ENCODE assay signal across 36 cellular contexts in the genomic region with DNA sequence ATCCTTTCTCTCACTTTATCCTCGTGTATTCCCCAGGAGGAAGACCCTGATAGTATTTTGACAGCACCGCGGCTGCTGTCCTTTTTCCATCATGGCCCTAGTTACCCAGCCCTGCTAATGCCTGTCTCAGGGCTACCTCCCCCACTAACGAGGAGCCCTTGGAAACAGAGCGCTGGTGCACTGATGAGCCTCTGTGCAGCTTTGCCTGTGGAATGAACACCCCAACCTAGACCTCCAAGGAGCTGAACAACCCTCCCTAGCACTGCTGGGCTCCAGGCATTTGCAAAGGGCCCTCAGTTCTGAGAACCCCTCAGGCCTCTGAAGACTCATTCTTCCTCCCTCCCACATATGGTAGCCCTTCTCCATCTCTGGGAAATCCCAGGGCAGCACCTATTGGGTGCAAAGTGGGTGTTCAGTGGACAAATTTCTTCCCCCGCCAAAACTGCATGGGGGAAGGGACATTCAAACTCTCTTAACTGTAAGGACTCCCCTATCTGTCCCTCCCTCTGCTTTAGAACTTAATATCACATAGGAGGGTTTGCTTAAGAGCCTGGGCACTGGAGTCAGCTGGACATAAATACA. TPM values are rescaled to one million over a fixed set of nuclear protein-coding genes. Genes with fewer than 3 reads are reported as not detected.
DNase-seq lines count a peak whose midpoint lies in the region; ATAC-seq, FAIRE-seq and TF ChIP-seq lines count a peak whose summit lies in the region.
"Had no signal": no experiment of that assay in that cellular context is flagged by ENCODE, and none has a peak within 500 bp of the region (broad histone marks: within the 10 kb centered on the region; RNA-seq: fewer than 3 reads in every experiment).

No MANE protein-coding gene starts in this region.

- POLR2A ChIA-PET in K562 (lab: Yijun Ruan, JAX): no interaction called here

- peaks cover 74% of the 10 kb centered on the region for H3K4me1 Mint-ChIP-seq in activated CD4-positive, alpha-beta T cell treated with anti-CD3 and anti-CD28 coated beads, Interleukin-2, amount 10 ng/mL, durations not matched to agents 24 days and 14 days
- no peaks in the 10 kb centered on the region for H3K4me1 Mint-ChIP-seq in osteocyte (ENCODE audit: unreplicated experiment)
- H3K4me1 Mint-ChIP-seq: WTC11 had no signal

- no peaks in the 10 kb centered on the region for H3K79me2 ChIP-seq in KMS-11 (ENCODE audit: insufficient read depth, low read depth)
- no peaks in the 10 kb centered on the region for H3K79me2 ChIP-seq in K562 (ENCODE audit: control insufficient read depth, insufficient read depth, low read length)
- H3K79me2 ChIP-seq: parathyroid adenoma had no signal

- H4K20me1 ChIP-seq in KMS-11 (ENCODE audit: insufficient read depth): no peaks in the 10 kb centered on the region
- no peaks in the 10 kb centered on the region for H4K20me1 ChIP-seq in K562 (replicated peaks; ENCODE audit: control insufficient read depth, insufficient read depth, low read length)

- no peaks in the 10 kb centered on the region for H3K36me3 Mint-ChIP-seq in activated CD4-positive, alpha-beta T cell treated with anti-CD3 and anti-CD28 coated beads, Interleukin-2, amount 10 ng/mL, durations not matched to agents 24 days and 14 days (ENCODE audit: low read depth)
- H3K36me3 Mint-ChIP-seq in osteocyte (ENCODE audit: unreplicated experiment): no peaks in the 10 kb centered on the region
- H3K36me3 Mint-ChIP-seq: activated naive CD4-positive, alpha-beta T cell treated with anti-CD3 and anti-CD28 coated beads, Interleukin-2, amount 50 U/mL, for 72 hours; immature natural killer cell; WTC11 had no signal

- WGBS in K562 (ENCODE audit: insufficient coverage, low coverage, missing lambda C conversion rate): 27% methylated on average over 6 of the region's 6 CpGs
- WGBS in heart right ventricle, 2 donors: 82 to 83% methylated on average over 6 of the region's 6 CpGs

- H3K27ac Mint-ChIP-seq in activated CD4-positive, alpha-beta T cell treated with anti-CD3 and anti-CD28 coated beads, Interleukin-2, amount 10 ng/mL, durations not matched to agents 24 days and 14 days: peak overlapping the region; percentile 84
- H3K27ac Mint-ChIP-seq in osteocyte (ENCODE audit: unreplicated experiment): no peak overlapping the region
- H3K27ac Mint-ChIP-seq: activated naive CD4-positive, alpha-beta T cell treated with anti-CD3 and anti-CD28 coated beads, Interleukin-2, amount 50 U/mL, for 72 hours; CD4-positive, alpha-beta T cell; immature natural killer cell; WTC11 had no signal

- H3K27ac ChIP-seq in KMS-11: peak overlapping the region; percentile 89
- peak overlapping the region; percentile 70; the same call in 2 of the 3 replicates for H3K27ac ChIP-seq in K562 (ENCODE audit: extremely low read depth, low read depth, low read length)
- no peak overlapping the region for H3K27ac ChIP-seq in heart right ventricle
- H3K27ac ChIP-seq: breast epithelium, epithelial cell of prostate, parathyroid adenoma, PC-9, thyroid gland, vagina had no signal

- H3K4me3 ChIP-seq in KMS-11 (IDR thresholded peaks at IDR 0.05; ENCODE audit: insufficient read depth, low read depth, low read length): no peak overlapping the region
- no peak overlapping the region for H3K4me3 ChIP-seq in K562
- no peak overlapping the region for H3K4me3 ChIP-seq in heart right ventricle
- H3K4me3 ChIP-seq: breast epithelium, PC-9, thyroid gland, vagina had no signal

- TF ChIP-seq RAD21 in K562 (CRISPR knock-in tag; conservative IDR thresholded peaks at IDR 0.05 in 1 of 2, IDR thresholded peaks at IDR 0.05 in 1 of 2): no peak

- H3K9me1 ChIP-seq in K562 (ENCODE audit: control insufficient read depth, insufficient read depth, low read length): no peaks in the 10 kb centered on the region

- H2AFZ ChIP-seq in KMS-11 (ENCODE audit: low read depth) (no peak overlapping the region; the same call in 1 of the 2 replicates), K562 (ENCODE audit: low read depth, low read length) (peak overlapping the region; percentile 80)
- H2AFZ ChIP-seq: parathyroid adenoma, PC-9 had no signal

- H3K4me1 ChIP-seq in KMS-11 (ENCODE audit: low read depth, poor library complexity, severe bottlenecking): peaks cover 98% of the 10 kb centered on the region
- H3K4me1 ChIP-seq in K562 (replicated peaks in 1 of 2; ENCODE audit: control insufficient read depth in 2 of 2, insufficient read depth in 2 of 2, low read length in 2 of 2): peaks cover 3 to 39% of the 10 kb centered on the region in 2 experiments; a peak in 2 of 5 replicates
- H3K4me1 ChIP-seq in heart right ventricle: peaks cover 0 to 25% (median 0%) of the 10 kb centered on the region in 9 donors
- H3K4me1 ChIP-seq: breast epithelium, parathyroid adenoma, thyroid gland, vagina had no signal

- no peak for FAIRE-seq in K562 (lab: Jason Lieb, UNC)
- FAIRE-seq: H1 had no signal

- H3K9ac ChIP-seq in KMS-11: peak overlapping the region; percentile 56; the same call in 1 of the 2 replicates
- H3K9ac ChIP-seq in K562 (ENCODE audit: insufficient read depth in 1 of 2, low read depth in 2 of 2, low read length in 2 of 2): no peak overlapping the region
- H3K9ac ChIP-seq: parathyroid adenoma had no signal

- no peak for TF ChIP-seq EP300 in K562 (IDR thresholded peaks at IDR 0.05; ENCODE audit: low read length)

- no TSS peak for BruUV-seq in K562 (replicated peaks; lab: Mats Ljungman, UMichigan)

- H3K36me3 ChIP-seq in KMS-11 (ENCODE audit: insufficient read depth) (no peaks in the 10 kb centered on the region), K562 (ENCODE audit: control insufficient read depth, insufficient read depth, low read length) (no peaks in the 10 kb centered on the region), heart right ventricle (no peaks in the 10 kb centered on the region)
- H3K36me3 ChIP-seq: breast epithelium, thyroid gland, vagina had no signal

- intact Hi-C loops in activated CD4-positive, alpha-beta T cell treated with anti-CD3 and anti-CD28 coated beads, Interleukin-2, amount 10 ng/mL, durations not matched to agents 24 days and 14 days (cut with micrococcal nuclease): loop anchor here (10.0 kb wide), 2 partner anchors 422 to 698 kb away; no protein-coding TSS in a partner anchor
- intact Hi-C loops in K562 (cut with micrococcal nuclease): no loop called here
- intact Hi-C loops in heart right ventricle (cut with DNase I): no loop called here

- H3K27me3 Mint-ChIP-seq in activated CD4-positive, alpha-beta T cell treated with anti-CD3 and anti-CD28 coated beads, Interleukin-2, amount 10 ng/mL, durations not matched to agents 24 days and 14 days: peaks cover 13% of the 10 kb centered on the region
- H3K27me3 Mint-ChIP-seq in osteocyte (ENCODE audit: unreplicated experiment): peaks cover 2% of the 10 kb centered on the region

- TF ChIP-seq CTCF in KMS-11 (conservative IDR thresholded peaks at IDR 0.05; ENCODE audit: low read depth, low read length): no peak
- TF ChIP-seq CTCF in K562 (IDR thresholded peaks at IDR 0.05 in 2 of 3, conservative IDR thresholded peaks at IDR 0.05 in 1 of 3; ENCODE audit: insufficient read depth in 2 of 3, low read depth in 1 of 3, low read length in 3 of 3): no peak
- no peak for TF ChIP-seq CTCF in osteocyte (IDR thresholded peaks at IDR 0.05)
- TF ChIP-seq CTCF in heart right ventricle (IDR thresholded peaks at IDR 0.05): no peak

- H3K27me3 ChIP-seq in KMS-11 (ENCODE audit: insufficient read depth, low read depth): no peaks in the 10 kb centered on the region
- H3K27me3 ChIP-seq in K562 (ENCODE audit: control insufficient read depth in 2 of 2, insufficient read depth in 2 of 2, low read length in 2 of 2): peaks cover 0 to 4% of the 10 kb centered on the region in 2 experiments; a peak in 1 of 5 replicates
- H3K27me3 ChIP-seq in heart right ventricle: peaks cover 0 to 32% (median 6%) of the 10 kb centered on the region in 7 donors
- H3K27me3 ChIP-seq: breast epithelium, thyroid gland, vagina had no signal

- no peak for TF ChIP-seq POLR2A in K562 (conservative IDR thresholded peaks at IDR 0.05)

- H3K9me3 ChIP-seq in K562 (replicated peaks; ENCODE audit: control insufficient read depth, insufficient read depth, low read depth, low read length): no peaks in the 10 kb centered on the region
- H3K9me3 ChIP-seq in heart right ventricle: no peaks in the 10 kb centered on the region
- H3K9me3 ChIP-seq: breast epithelium, thyroid gland, vagina had no signal

- ATAC-seq in K562 (no peak), heart right ventricle (no peak), GM21526 (IDR thresholded peaks at IDR 0.05; ENCODE audit: low FRiP score, unreplicated experiment) (no peak)
- ATAC-seq: activated naive CD4-positive, alpha-beta T cell treated with anti-CD3 and anti-CD28 coated beads, Interleukin-2, amount 50 U/mL, for 72 hours; left colon; Right ventricle myocardium inferior; SK-N-SH treated with all-trans-retinoic acid at 6 μM for 48 hours; WTC11 had no signal

- CTCF ChIA-PET in K562 (lab: Yijun Ruan, JAX; ENCODE audit: low intra/inter-chr PET ratio): no interaction called here

- H3K9me3 Mint-ChIP-seq in activated CD4-positive, alpha-beta T cell treated with anti-CD3 and anti-CD28 coated beads, Interleukin-2, amount 10 ng/mL, durations not matched to agents 24 days and 14 days: no peaks in the 10 kb centered on the region
- H3K9me3 Mint-ChIP-seq in osteocyte (ENCODE audit: unreplicated experiment): no peaks in the 10 kb centered on the region
- H3K9me3 Mint-ChIP-seq: activated naive CD4-positive, alpha-beta T cell treated with anti-CD3 and anti-CD28 coated beads, Interleukin-2, amount 50 U/mL, for 72 hours; CD4-positive, alpha-beta T cell; immature natural killer cell; WTC11 had no signal

- in situ Hi-C loops in K562 (cut with MboI): no loop called here

- H3K4me2 ChIP-seq in KMS-11 (peak overlapping the region; percentile 97), K562 (ENCODE audit: insufficient read depth, low read length) (peak overlapping the region; percentile 16)
- H3K4me2 ChIP-seq: PC-9 had no signal

- peak overlapping the region; percentile 6 for H3K4me3 Mint-ChIP-seq in activated CD4-positive, alpha-beta T cell treated with anti-CD3 and anti-CD28 coated beads, Interleukin-2, amount 10 ng/mL, durations not matched to agents 24 days and 14 days
- H3K4me3 Mint-ChIP-seq in osteocyte (ENCODE audit: unreplicated experiment): no peak overlapping the region
- H3K4me3 Mint-ChIP-seq: CD4-positive, alpha-beta T cell; immature natural killer cell; WTC11 had no signal

- DNase-seq in activated CD4-positive, alpha-beta T cell treated with anti-CD3 and anti-CD28 coated beads, Interleukin-2, amount 10 ng/mL, durations not matched to agents 24 days and 14 days: no peak
- DNase-seq in activated CD4-positive, alpha-beta T cell treated with anti-CD3 and anti-CD28 coated beads for 1 hour: no peak
- DNase-seq in K562 (ENCODE audit: extremely low read depth in 1 of 4, low spot score in 3 of 4) (no peak), osteocyte (ENCODE audit: extremely low spot score, unreplicated experiment) (peak; percentile 66), heart right ventricle (no peak), MV-4-11 (lab: John Stamatoyannopoulos, UW) (no peak)
- DNase-seq: activated CD4-positive, alpha-beta T cell treated with anti-CD3 and anti-CD28 coated beads, Interleukin-2, amount 50 U/mL, for 1 hour; activated effector memory CD4-positive, alpha-beta T cell treated with Interleukin-2 at 50 U/mL for 16 hours; CD4-positive, alpha-beta T cell; effector CD4-positive, alpha-beta T cell; immature natural killer cell; left colon; NCI-H2029 treated with DMSO at 0.1 percent for 48 hours; NCI-H526; PC-9; retina; thyroid gland had no signal

RNA-seq across cellular contexts. Expression of a gene that starts 23.4 kb away (rescaled TPM):
- 105 and 111 TPM in 2 replicates for total RNA-seq in activated CD4-positive, alpha-beta T cell treated with anti-CD3 and anti-CD28 coated beads, Interleukin-2, amount 10 ng/mL, durations not matched to agents 24 days and 14 days
- not detected in 2 replicates for total RNA-seq in K562 (2011; cell fraction: chromatin; rRNA removed; ENCODE audit: low replicate concordance)
- total RNA-seq in K562 (2011; cell fraction: nucleolus; rRNA removed): not detected in 2 replicates
- total RNA-seq in K562 (2011; cell fraction: nucleoplasm; rRNA removed): not detected in 2 replicates
- 0.29 TPM in 1 of 2 replicates, not detected in the other for total RNA-seq in K562 (2014; rRNA removed)
- not detected in 2 replicates for total RNA-seq in K562 (2014; rRNA removed; fragmentation: Illumina TruSeq; extraction: Trizol)
- not detected in 2 replicates for total RNA-seq in K562 (2015; rRNA removed; fragmentation: Illumina TruSeq; extraction: Trizol)
- total RNA-seq in K562 (2021): not detected in 2 replicates
- not detected in 2 replicates for polyA plus RNA-seq in K562 (2011; rRNA removed)
- not detected in 2 replicates for polyA plus RNA-seq in K562 (2011; cell fraction: cytosol; rRNA removed)
- not detected in 2 replicates for polyA plus RNA-seq in K562 (2011; cell fraction: nucleus; rRNA removed)
- not detected in 2 replicates for polyA plus RNA-seq in K562 (2012)
- polyA plus RNA-seq in K562 (2014; fragmentation: Illumina TruSeq; extraction: Trizol): not detected in 2 replicates
- polyA plus RNA-seq in K562 (2014; fragmentation: Nextera tagmentation; extraction: Ambion mirVana): under 1 TPM in 1 of 2 experiments, not detected in 1; 0.45 TPM
- polyA plus RNA-seq in K562 (2014; rRNA removed): not detected in 2 replicates
- not detected in 2 replicates for polyA minus RNA-seq in K562 (2011; rRNA and poly(A)+ RNA removed)
- polyA minus RNA-seq in K562 (2011; cell fraction: cytosol; rRNA and poly(A)+ RNA removed): not detected in 2 replicates
- polyA minus RNA-seq in K562 (2011; cell fraction: nucleus; rRNA and poly(A)+ RNA removed): not detected in 2 replicates
- total RNA-seq in osteocyte: not detected in 2 replicates
- not detected for total RNA-seq in heart right ventricle
- not detected for polyA plus RNA-seq in heart right ventricle
- total RNA-seq: A172; activated naive CD4-positive, alpha-beta T cell treated with anti-CD3 and anti-CD28 coated beads, Interleukin-2, amount 50 U/mL, for 72 hours; breast epithelium; CD4-positive, alpha-beta T cell; chondrocyte; H1; HT1080; left colon; lung microvascular endothelial cell; MCF 10A; mucosa of gallbladder; PC-9; Right ventricle myocardium inferior; skeletal muscle tissue; thyroid gland; vagina; WTC11 had no signal
- polyA plus RNA-seq: H1, immature natural killer cell, neural cell had no signal

RNA-seq across cellular contexts. Expression of a gene that starts 30.2 kb away (rescaled TPM):
- total RNA-seq in activated CD4-positive, alpha-beta T cell treated with anti-CD3 and anti-CD28 coated beads, Interleukin-2, amount 10 ng/mL, durations not matched to agents 24 days and 14 days: not detected in 2 replicates
- not detected in 2 replicates for total RNA-seq in K562 (2011; cell fraction: chromatin; rRNA removed; ENCODE audit: low replicate concordance)
- not detected in 2 replicates for total RNA-seq in K562 (2011; cell fraction: nucleolus; rRNA removed)
- not detected in 2 replicates for total RNA-seq in K562 (2011; cell fraction: nucleoplasm; rRNA removed)
- total RNA-seq in K562 (2014; rRNA removed): not detected in 2 replicates
- total RNA-seq in K562 (2014; rRNA removed; fragmentation: Illumina TruSeq; extraction: Trizol): not detected in 2 replicates
- total RNA-seq in K562 (2015; rRNA removed; fragmentation: Illumina TruSeq; extraction: Trizol): not detected in 2 replicates
- not detected in 2 replicates for total RNA-seq in K562 (2021)
- not detected in 2 replicates for polyA plus RNA-seq in K562 (2011; rRNA removed)
- polyA plus RNA-seq in K562 (2011; cell fraction: cytosol; rRNA removed): not detected in 2 replicates
- polyA plus RNA-seq in K562 (2011; cell fraction: nucleus; rRNA removed): not detected in 2 replicates
- 0.24 TPM in 1 of 2 replicates, not detected in the other for polyA plus RNA-seq in K562 (2012)
- not detected in 2 replicates for polyA plus RNA-seq in K562 (2014; fragmentation: Illumina TruSeq; extraction: Trizol)
- not detected for polyA plus RNA-seq in K562 (2014; fragmentation: Nextera tagmentation; extraction: Ambion mirVana)
- not detected in 2 replicates for polyA plus RNA-seq in K562 (2014; rRNA removed)
- polyA minus RNA-seq in K562 (2011; rRNA and poly(A)+ RNA removed): not detected in 2 replicates
- not detected in 2 replicates for polyA minus RNA-seq in K562 (2011; cell fraction: cytosol; rRNA and poly(A)+ RNA removed)
- polyA minus RNA-seq in K562 (2011; cell fraction: nucleus; rRNA and poly(A)+ RNA removed): not detected in 2 replicates
- total RNA-seq in osteocyte: not detected in 2 replicates
- total RNA-seq in heart right ventricle: 10 to 100 TPM in 1 of 10 donors, 1 to 10 TPM in 6, under 1 TPM in 2, not detected in 1; 0.39 to 64.0 (median 1.4) TPM
- polyA plus RNA-seq in heart right ventricle: 1 to 10 TPM; 1.0 to 2.3 TPM
- total RNA-seq: A172; activated naive CD4-positive, alpha-beta T cell treated with anti-CD3 and anti-CD28 coated beads, Interleukin-2, amount 50 U/mL, for 72 hours; CD4-positive, alpha-beta T cell; chondrocyte; H1; HT1080; lung microvascular endothelial cell; MCF 10A; PC-9; WTC11 had no signal
- polyA plus RNA-seq: H1, immature natural killer cell, neural cell had no signal

Comparison
In these comparisons a context has a peak if more than half of its experiments do, and no peak if none do; other contexts are left out.
1. H3K27ac ChIP-seq: peak in KMS-11 (single experiment) and K562 (single experiment); none in heart right ventricle (0 of 10).
2. RNA of a gene that starts 23.4 kb away (total RNA-seq): 105 to 111 TPM in activated CD4-positive, alpha-beta T cell treated with anti-CD3 and anti-CD28 coated beads, Interleukin-2, amount 10 ng/mL, durations not matched to agents 24 days and 14 days; 0.29 TPM in K562, not detected in osteocyte and not detected in heart right ventricle; every median in the first group is over 10 times any median in the second.